1 cellular context compared by ENCODE assay signal in genomic region chr5:149411738-149412519, GRCh38.
TF ChIP-seq lines count a peak whose summit lies in the region.

No MANE protein-coding gene starts in this region.

TF ChIP-seq in K562, 482 proteins besides CTCF, POLR2A, EP300 and RAD21:
- no peak for TF ChIP-seq GABPB2 (CRISPR knock-in tag; conservative IDR thresholded peaks at IDR 0.05)
- no peak for TF ChIP-seq CEBPZ (IDR thresholded peaks at IDR 0.05; ENCODE audit: borderline replicate concordance, low read depth, low read length)
- no peak for TF ChIP-seq CTBP1 (IDR thresholded peaks at IDR 0.05; ENCODE audit: borderline replicate concordance)
- no peak for TF ChIP-seq HSF4 (CRISPR knock-in tag; IDR thresholded peaks at IDR 0.05; ENCODE audit: borderline replicate concordance)
- no peak for TF ChIP-seq CREM (IDR thresholded peaks at IDR 0.05; ENCODE audit: low read depth)
- no peak for TF ChIP-seq ZFP1 (CRISPR knock-in tag; IDR thresholded peaks at IDR 0.05)
- no peak for TF ChIP-seq POLR3G (IDR thresholded peaks at IDR 0.05; ENCODE audit: extremely low read depth, insufficient read length, insufficient replicate concordance)
- no peak for TF ChIP-seq THRB (CRISPR knock-in tag; conservative IDR thresholded peaks at IDR 0.05)
- TF ChIP-seq SUPT5H (IDR thresholded peaks at IDR 0.05): no peak
- no peak for TF ChIP-seq HINFP (tag; conservative IDR thresholded peaks at IDR 0.05; ENCODE audit: low read depth)
- TF ChIP-seq RBM25 (IDR thresholded peaks at IDR 0.05; ENCODE audit: low read depth, low read length, severe bottlenecking): peak; percentile 51
- TF ChIP-seq BCOR (IDR thresholded peaks at IDR 0.05): peak; percentile 66; the same call in 1 of the 2 replicates
- no peak for TF ChIP-seq POLR2G (IDR thresholded peaks at IDR 0.05; ENCODE audit: low read depth, low read length)
- no peak for TF ChIP-seq TEAD2 (tag; IDR thresholded peaks at IDR 0.05)
- no peak for TF ChIP-seq ZC3H8 (IDR thresholded peaks at IDR 0.05)
- TF ChIP-seq RERE (CRISPR knock-in tag; IDR thresholded peaks at IDR 0.05; ENCODE audit: borderline replicate concordance): no peak
- TF ChIP-seq TFAM (CRISPR knock-in tag; conservative IDR thresholded peaks at IDR 0.05): no peak
- no peak for TF ChIP-seq SP1 (CRISPR knock-in tag; IDR thresholded peaks at IDR 0.05)
- TF ChIP-seq BRD9 (IDR thresholded peaks at IDR 0.05; ENCODE audit: low read depth, partially characterized antibody): no peak
- no peak for TF ChIP-seq MCM2 (IDR thresholded peaks at IDR 0.05; ENCODE audit: low read depth)
- TF ChIP-seq SLC30A9 (CRISPR knock-in tag; IDR thresholded peaks at IDR 0.05): no peak
- peak; percentile 23 to 49; a peak in 1 of 4 replicates for TF ChIP-seq KDM1A (IDR thresholded peaks at IDR 0.05)
- no peak for TF ChIP-seq THAP12 (CRISPR knock-in tag; IDR thresholded peaks at IDR 0.05)
- TF ChIP-seq MCM5 (IDR thresholded peaks at IDR 0.05; ENCODE audit: low read depth): no peak
- TF ChIP-seq ILK (tag; IDR thresholded peaks at IDR 0.05; ENCODE audit: borderline replicate concordance, low read depth): no peak
- no peak for TF ChIP-seq ZC3H4 (CRISPR knock-in tag; IDR thresholded peaks at IDR 0.05; ENCODE audit: borderline replicate concordance)
- no peak for TF ChIP-seq ELF2 (CRISPR knock-in tag; IDR thresholded peaks at IDR 0.05)
- no peak for TF ChIP-seq ZNF589 (CRISPR knock-in tag; IDR thresholded peaks at IDR 0.05; ENCODE audit: low read depth)
- no peak for TF ChIP-seq FOXM1 (IDR thresholded peaks at IDR 0.05; ENCODE audit: low read depth)
- no peak for TF ChIP-seq FOXM1 (CRISPR knock-in tag; IDR thresholded peaks at IDR 0.05; ENCODE audit: low read depth)
- TF ChIP-seq COPS2 (conservative IDR thresholded peaks at IDR 0.05): no peak
- TF ChIP-seq SPI1 (IDR thresholded peaks at IDR 0.05; ENCODE audit: borderline replicate concordance, low read depth, low read length): no peak
- no peak for TF ChIP-seq PCBP2 (IDR thresholded peaks at IDR 0.05; ENCODE audit: low read depth, low read length, poor library complexity, severe bottlenecking)
- TF ChIP-seq ATF4 (CRISPR knock-in tag; IDR thresholded peaks at IDR 0.05): no peak
- TF ChIP-seq ZFX (CRISPR knock-in tag; IDR thresholded peaks at IDR 0.05): no peak
- no peak for TF ChIP-seq ZNF316 (IDR thresholded peaks at IDR 0.05)
- TF ChIP-seq SMARCA5 (IDR thresholded peaks at IDR 0.05): 0 out of 2 replicates have a peak, but pooled peaks have one; percentile 22
- TF ChIP-seq ZNF41 (CRISPR knock-in tag; conservative IDR thresholded peaks at IDR 0.05): no peak
- TF ChIP-seq ZNF785 (CRISPR knock-in tag; IDR thresholded peaks at IDR 0.05): no peak
- TF ChIP-seq ZNF766 (CRISPR knock-in tag; conservative IDR thresholded peaks at IDR 0.05): no peak
- no peak for TF ChIP-seq ZNF311 (CRISPR knock-in tag; IDR thresholded peaks at IDR 0.05)
- TF ChIP-seq CREB5 (CRISPR knock-in tag; IDR thresholded peaks at IDR 0.05): no peak
- TF ChIP-seq HNRNPL (IDR thresholded peaks at IDR 0.05; ENCODE audit: low read depth, low read length): no peak
- no peak for TF ChIP-seq ZNF780A (CRISPR knock-in tag; IDR thresholded peaks at IDR 0.05)
- TF ChIP-seq ZFP36 (IDR thresholded peaks at IDR 0.05; ENCODE audit: low read depth, low read length, partially characterized antibody): peak; percentile 80
- TF ChIP-seq CHAMP1 (IDR thresholded peaks at IDR 0.05): no peak
TF ChIP-seq in K562: peak in this region for 5.
